In the genomic region with DNA sequence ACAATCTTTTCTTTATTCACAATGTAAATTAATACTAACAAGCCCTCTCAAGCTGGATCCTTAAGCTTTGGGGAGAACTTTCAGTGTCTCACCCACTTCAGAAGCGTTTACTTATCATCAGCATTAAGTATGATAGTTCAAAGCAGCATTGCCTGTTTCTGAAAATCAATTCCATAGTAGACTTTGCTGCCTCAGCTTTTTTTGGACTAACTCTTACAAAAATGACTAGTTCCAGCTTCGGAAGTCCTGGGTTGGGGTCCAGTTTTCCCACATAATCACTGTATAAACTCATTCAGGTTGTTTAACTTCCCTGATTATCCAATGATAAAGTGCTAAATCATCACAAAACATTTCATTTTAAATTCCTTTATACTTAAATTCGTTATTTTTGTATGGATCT, we compare ENCODE assay signal across 2 cellular contexts.
A peak's percentile ranks its signal among the peaks of the same experiment; 100 is the strongest.
TF ChIP-seq lines count a peak whose summit lies in the region.

No MANE protein-coding gene starts in this region.

TF ChIP-seq in HepG2, 621 proteins besides CTCF, POLR2A, EP300 and RAD21 (continued from another document):
- TF ChIP-seq MAFF (IDR thresholded peaks at IDR 0.05; ENCODE audit: low read depth, low read length): peak; percentile 73

TF ChIP-seq in K562, 482 proteins besides CTCF, POLR2A, EP300 and RAD21 (continued from another document):
- TF ChIP-seq, protein P1, sequence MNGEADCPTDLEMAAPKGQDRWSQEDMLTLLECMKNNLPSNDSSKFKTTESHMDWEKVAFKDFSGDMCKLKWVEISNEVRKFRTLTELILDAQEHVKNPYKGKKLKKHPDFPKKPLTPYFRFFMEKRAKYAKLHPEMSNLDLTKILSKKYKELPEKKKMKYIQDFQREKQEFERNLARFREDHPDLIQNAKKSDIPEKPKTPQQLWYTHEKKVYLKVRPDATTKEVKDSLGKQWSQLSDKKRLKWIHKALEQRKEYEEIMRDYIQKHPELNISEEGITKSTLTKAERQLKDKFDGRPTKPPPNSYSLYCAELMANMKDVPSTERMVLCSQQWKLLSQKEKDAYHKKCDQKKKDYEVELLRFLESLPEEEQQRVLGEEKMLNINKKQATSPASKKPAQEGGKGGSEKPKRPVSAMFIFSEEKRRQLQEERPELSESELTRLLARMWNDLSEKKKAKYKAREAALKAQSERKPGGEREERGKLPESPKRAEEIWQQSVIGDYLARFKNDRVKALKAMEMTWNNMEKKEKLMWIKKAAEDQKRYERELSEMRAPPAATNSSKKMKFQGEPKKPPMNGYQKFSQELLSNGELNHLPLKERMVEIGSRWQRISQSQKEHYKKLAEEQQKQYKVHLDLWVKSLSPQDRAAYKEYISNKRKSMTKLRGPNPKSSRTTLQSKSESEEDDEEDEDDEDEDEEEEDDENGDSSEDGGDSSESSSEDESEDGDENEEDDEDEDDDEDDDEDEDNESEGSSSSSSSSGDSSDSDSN (IDR thresholded peaks at IDR 0.05; ENCODE audit: borderline replicate concordance in 1 of 2, low read depth in 2 of 2, low read length in 2 of 2): no peak
- TF ChIP-seq, protein P2, sequence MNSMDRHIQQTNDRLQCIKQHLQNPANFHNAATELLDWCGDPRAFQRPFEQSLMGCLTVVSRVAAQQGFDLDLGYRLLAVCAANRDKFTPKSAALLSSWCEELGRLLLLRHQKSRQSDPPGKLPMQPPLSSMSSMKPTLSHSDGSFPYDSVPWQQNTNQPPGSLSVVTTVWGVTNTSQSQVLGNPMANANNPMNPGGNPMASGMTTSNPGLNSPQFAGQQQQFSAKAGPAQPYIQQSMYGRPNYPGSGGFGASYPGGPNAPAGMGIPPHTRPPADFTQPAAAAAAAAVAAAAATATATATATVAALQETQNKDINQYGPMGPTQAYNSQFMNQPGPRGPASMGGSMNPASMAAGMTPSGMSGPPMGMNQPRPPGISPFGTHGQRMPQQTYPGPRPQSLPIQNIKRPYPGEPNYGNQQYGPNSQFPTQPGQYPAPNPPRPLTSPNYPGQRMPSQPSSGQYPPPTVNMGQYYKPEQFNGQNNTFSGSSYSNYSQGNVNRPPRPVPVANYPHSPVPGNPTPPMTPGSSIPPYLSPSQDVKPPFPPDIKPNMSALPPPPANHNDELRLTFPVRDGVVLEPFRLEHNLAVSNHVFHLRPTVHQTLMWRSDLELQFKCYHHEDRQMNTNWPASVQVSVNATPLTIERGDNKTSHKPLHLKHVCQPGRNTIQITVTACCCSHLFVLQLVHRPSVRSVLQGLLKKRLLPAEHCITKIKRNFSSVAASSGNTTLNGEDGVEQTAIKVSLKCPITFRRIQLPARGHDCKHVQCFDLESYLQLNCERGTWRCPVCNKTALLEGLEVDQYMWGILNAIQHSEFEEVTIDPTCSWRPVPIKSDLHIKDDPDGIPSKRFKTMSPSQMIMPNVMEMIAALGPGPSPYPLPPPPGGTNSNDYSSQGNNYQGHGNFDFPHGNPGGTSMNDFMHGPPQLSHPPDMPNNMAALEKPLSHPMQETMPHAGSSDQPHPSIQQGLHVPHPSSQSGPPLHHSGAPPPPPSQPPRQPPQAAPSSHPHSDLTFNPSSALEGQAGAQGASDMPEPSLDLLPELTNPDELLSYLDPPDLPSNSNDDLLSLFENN (IDR thresholded peaks at IDR 0.05; ENCODE audit: low read depth in 2 of 2, low read length in 2 of 2): no peak
- TF ChIP-seq MAFF (IDR thresholded peaks at IDR 0.05; ENCODE audit: low read length): peak; percentile 54; the same call in 1 of the 2 replicates
- peak; percentile 58 for TF ChIP-seq MAFG (tag; conservative IDR thresholded peaks at IDR 0.05)
- no peak for TF ChIP-seq HSF4 (CRISPR knock-in tag; IDR thresholded peaks at IDR 0.05; ENCODE audit: borderline replicate concordance)
- TF ChIP-seq, protein P3, sequence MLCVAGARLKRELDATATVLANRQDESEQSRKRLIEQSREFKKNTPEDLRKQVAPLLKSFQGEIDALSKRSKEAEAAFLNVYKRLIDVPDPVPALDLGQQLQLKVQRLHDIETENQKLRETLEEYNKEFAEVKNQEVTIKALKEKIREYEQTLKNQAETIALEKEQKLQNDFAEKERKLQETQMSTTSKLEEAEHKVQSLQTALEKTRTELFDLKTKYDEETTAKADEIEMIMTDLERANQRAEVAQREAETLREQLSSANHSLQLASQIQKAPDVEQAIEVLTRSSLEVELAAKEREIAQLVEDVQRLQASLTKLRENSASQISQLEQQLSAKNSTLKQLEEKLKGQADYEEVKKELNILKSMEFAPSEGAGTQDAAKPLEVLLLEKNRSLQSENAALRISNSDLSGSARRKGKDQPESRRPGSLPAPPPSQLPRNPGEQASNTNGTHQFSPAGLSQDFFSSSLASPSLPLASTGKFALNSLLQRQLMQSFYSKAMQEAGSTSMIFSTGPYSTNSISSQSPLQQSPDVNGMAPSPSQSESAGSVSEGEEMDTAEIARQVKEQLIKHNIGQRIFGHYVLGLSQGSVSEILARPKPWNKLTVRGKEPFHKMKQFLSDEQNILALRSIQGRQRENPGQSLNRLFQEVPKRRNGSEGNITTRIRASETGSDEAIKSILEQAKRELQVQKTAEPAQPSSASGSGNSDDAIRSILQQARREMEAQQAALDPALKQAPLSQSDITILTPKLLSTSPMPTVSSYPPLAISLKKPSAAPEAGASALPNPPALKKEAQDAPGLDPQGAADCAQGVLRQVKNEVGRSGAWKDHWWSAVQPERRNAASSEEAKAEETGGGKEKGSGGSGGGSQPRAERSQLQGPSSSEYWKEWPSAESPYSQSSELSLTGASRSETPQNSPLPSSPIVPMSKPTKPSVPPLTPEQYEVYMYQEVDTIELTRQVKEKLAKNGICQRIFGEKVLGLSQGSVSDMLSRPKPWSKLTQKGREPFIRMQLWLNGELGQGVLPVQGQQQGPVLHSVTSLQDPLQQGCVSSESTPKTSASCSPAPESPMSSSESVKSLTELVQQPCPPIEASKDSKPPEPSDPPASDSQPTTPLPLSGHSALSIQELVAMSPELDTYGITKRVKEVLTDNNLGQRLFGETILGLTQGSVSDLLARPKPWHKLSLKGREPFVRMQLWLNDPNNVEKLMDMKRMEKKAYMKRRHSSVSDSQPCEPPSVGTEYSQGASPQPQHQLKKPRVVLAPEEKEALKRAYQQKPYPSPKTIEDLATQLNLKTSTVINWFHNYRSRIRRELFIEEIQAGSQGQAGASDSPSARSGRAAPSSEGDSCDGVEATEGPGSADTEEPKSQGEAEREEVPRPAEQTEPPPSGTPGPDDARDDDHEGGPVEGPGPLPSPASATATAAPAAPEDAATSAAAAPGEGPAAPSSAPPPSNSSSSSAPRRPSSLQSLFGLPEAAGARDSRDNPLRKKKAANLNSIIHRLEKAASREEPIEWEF (CRISPR knock-in tag; IDR thresholded peaks at IDR 0.05): no peak
- TF ChIP-seq ZNF316 (IDR thresholded peaks at IDR 0.05): peak; percentile 74
